ENCODE assay signal across 10 cellular contexts in the genomic region with DNA sequence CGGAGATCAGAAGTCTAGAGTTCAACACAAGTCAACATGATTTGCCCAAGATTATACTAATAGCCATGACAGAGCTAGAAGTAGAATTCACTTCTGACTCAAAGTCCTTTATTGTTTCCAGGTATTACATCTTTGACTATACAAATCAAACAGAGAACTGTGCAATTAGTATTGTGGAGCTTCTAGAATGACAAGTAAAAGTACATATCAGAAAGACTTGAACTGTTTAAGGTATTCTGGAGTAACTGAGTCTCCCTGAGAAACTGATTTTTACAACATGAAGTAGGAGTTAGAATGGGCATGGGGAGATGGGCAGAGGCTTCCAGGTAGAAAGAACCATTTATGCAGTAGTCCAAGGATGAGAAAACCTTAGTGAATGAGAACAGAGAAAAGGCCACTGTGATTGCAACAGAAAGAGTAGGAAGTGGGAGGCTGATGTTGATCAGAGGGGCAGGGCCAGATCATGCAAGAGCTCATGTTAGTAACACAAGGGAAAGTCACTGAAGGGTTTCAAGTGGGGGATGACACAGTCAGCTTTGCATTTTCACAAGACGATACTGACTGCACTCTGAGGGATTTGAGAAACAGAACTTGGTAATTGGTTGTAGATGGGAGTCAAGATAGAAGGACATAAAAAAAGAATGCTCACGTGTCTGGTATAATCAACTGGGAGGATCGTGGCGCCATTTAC.
DNase-seq lines count a peak whose midpoint lies in the region; ATAC-seq and TF ChIP-seq lines count a peak whose summit lies in the region.
"Had no signal": no experiment of that assay in that cellular context is flagged by ENCODE, and none has a peak within 500 bp of the region (broad histone marks: within the 10 kb centered on the region; RNA-seq: fewer than 3 reads in every experiment).

No MANE protein-coding gene starts in this region.

- no peak for TF ChIP-seq CTCF in glutamatergic neuron (IDR thresholded peaks at IDR 0.05; ENCODE audit: partially characterized antibody, unreplicated experiment)

- peak; percentile 81 for ATAC-seq in GM18868 (IDR thresholded peaks at IDR 0.05; ENCODE audit: unreplicated experiment)
- peak; percentile 61 for ATAC-seq in GM21786 (IDR thresholded peaks at IDR 0.05; ENCODE audit: unreplicated experiment)
- ATAC-seq in HG03571 (IDR thresholded peaks at IDR 0.05; ENCODE audit: unreplicated experiment), result peak; percentile 54
- no peak for ATAC-seq in T-cell (replicated peaks in 1 of 4)

- H3K27ac Mint-ChIP-seq in glutamatergic neuron (ENCODE audit: unreplicated experiment) (no peak overlapping the region), T-cell (no peak overlapping the region)
- H3K27ac Mint-ChIP-seq: T-helper 1 cell treated with Interleukin-12 subunit alpha and Interleukin-12 subunit beta and Interleukin-4 antibody, amounts not matched to agents 30 μg/mL and 1 μg/mL, for 36 hours had no signal

- intact Hi-C loops in head of caudate nucleus (cut with DNase I), result no loop called here

- peak overlapping the region; percentile 18 for H3K4me3 Mint-ChIP-seq in glutamatergic neuron (ENCODE audit: unreplicated experiment)
- H3K4me3 Mint-ChIP-seq in T-cell, result no peak overlapping the region
- H3K4me3 Mint-ChIP-seq: T-helper 1 cell treated with Interleukin-12 subunit alpha and Interleukin-12 subunit beta and Interleukin-4 antibody, amounts not matched to agents 30 μg/mL and 1 μg/mL, for 36 hours had no signal

- CTCF ChIA-PET in T-cell (lab: Charles Lee) (interaction anchor here (1.0 to 1.1 kb wide), 2 partner anchors 196 to 197 kb away, joined by 3 to 4 read pairs; no protein-coding TSS in a partner anchor), HEK293T (lab: Yijun Ruan, JAX) (no interaction called here)

- POLR2A ChIA-PET in T-cell (lab: Charles Lee), result no interaction called here
- POLR2A ChIA-PET in HEK293T (lab: Yijun Ruan, JAX), result no interaction called here

- H3K9me3 Mint-ChIP-seq in glutamatergic neuron (ENCODE audit: unreplicated experiment) (peaks cover 3% of the 10 kb centered on the region), T-cell (no peaks in the 10 kb centered on the region)
- H3K9me3 Mint-ChIP-seq: T-helper 1 cell treated with Interleukin-12 subunit alpha and Interleukin-12 subunit beta and Interleukin-4 antibody, amounts not matched to agents 30 μg/mL and 1 μg/mL, for 36 hours had no signal

- H3K4me1 Mint-ChIP-seq in glutamatergic neuron (ENCODE audit: low read depth, unreplicated experiment) (peaks cover 7% of the 10 kb centered on the region), T-cell (no peaks in the 10 kb centered on the region)

- H3K27me3 Mint-ChIP-seq in glutamatergic neuron (ENCODE audit: unreplicated experiment), result no peaks in the 10 kb centered on the region
- no peaks in the 10 kb centered on the region for H3K27me3 Mint-ChIP-seq in T-cell

- no peak for DNase-seq in glutamatergic neuron
- no peak for DNase-seq in T-cell
- no peak for DNase-seq in head of caudate nucleus
- no peak for DNase-seq in HEK293T (ENCODE audit: extremely low spot score)
- DNase-seq: activated naive CD4-positive, alpha-beta T cell treated with anti-CD3 and anti-CD28 coated beads, Interleukin-2, amount 50 U/mL, for 16 hours; NCI-H2107 had no signal

- H3K36me3 Mint-ChIP-seq in glutamatergic neuron (ENCODE audit: unreplicated experiment), result peaks cover 5% of the 10 kb centered on the region
- peaks cover 37% of the 10 kb centered on the region for H3K36me3 Mint-ChIP-seq in T-cell

TF ChIP-seq in HEK293T, 16 proteins besides CTCF, POLR2A, EP300 and RAD21:
- TF ChIP-seq SP1 (IDR thresholded peaks at IDR 0.05) (no peak), ELF4 (IDR thresholded peaks at IDR 0.05) (no peak), HDGF (IDR thresholded peaks at IDR 0.05; ENCODE audit: borderline replicate concordance) (no peak), CTBP1 (IDR thresholded peaks at IDR 0.05; ENCODE audit: borderline replicate concordance) (no peak), FOXM1 (IDR thresholded peaks at IDR 0.05; ENCODE audit: borderline replicate concordance) (no peak), SUZ12 (IDR thresholded peaks at IDR 0.05) (no peak), BHLHE40 (IDR thresholded peaks at IDR 0.05; ENCODE audit: borderline replicate concordance) (no peak), TARDBP (IDR thresholded peaks at IDR 0.05) (no peak), ZNF384 (IDR thresholded peaks at IDR 0.05) (no peak), FOXA1 (IDR thresholded peaks at IDR 0.05) (no peak), LEF1 (IDR thresholded peaks at IDR 0.05; ENCODE audit: borderline replicate concordance) (no peak), L3MBTL2 (conservative IDR thresholded peaks at IDR 0.05) (no peak), FOXK2 (IDR thresholded peaks at IDR 0.05) (no peak), NFRKB (IDR thresholded peaks at IDR 0.05) (no peak), ARNT (IDR thresholded peaks at IDR 0.05) (no peak)
- TF ChIP-seq, protein P1, sequence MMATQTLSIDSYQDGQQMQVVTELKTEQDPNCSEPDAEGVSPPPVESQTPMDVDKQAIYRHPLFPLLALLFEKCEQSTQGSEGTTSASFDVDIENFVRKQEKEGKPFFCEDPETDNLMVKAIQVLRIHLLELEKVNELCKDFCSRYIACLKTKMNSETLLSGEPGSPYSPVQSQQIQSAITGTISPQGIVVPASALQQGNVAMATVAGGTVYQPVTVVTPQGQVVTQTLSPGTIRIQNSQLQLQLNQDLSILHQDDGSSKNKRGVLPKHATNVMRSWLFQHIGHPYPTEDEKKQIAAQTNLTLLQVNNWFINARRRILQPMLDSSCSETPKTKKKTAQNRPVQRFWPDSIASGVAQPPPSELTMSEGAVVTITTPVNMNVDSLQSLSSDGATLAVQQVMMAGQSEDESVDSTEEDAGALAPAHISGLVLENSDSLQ (IDR thresholded peaks at IDR 0.05), result no peak

Comparison
In these comparisons a context has a peak if more than half of its experiments do, and no peak if none do; other contexts are left out.
1. ATAC-seq: peak in GM18868 (single experiment), GM21786 (single experiment) and HG03571 (single experiment); none in T-cell (0 of 4).